In the genomic region with DNA sequence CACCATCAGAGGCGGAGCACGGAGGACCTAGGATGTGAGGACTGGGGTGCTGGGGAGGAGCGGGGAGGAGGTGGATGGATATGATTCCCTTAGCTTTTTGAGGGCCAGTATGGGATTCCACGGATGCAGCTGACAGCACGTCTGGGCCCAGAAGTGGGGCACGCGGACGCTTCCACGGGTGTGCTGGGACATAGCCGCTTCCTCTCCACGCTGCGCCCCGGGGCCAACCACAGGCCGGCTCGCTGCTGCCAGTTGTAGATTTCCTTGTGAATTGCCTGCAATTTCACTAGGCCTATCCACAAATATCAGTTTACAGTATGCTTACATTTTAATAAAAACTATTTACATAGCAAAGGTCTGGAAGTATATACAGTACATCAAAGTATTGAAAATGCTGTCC, we compare ENCODE assay signal across 21 cellular contexts. TPM values are rescaled to one million over a fixed set of nuclear protein-coding genes. Genes with fewer than 3 reads are reported as not detected.
DNase-seq lines count a peak whose midpoint lies in the region; ATAC-seq, FAIRE-seq and TF ChIP-seq lines count a peak whose summit lies in the region.
"Had no signal": no experiment of that assay in that cellular context is flagged by ENCODE, and none has a peak within 500 bp of the region (broad histone marks: within the 10 kb centered on the region; RNA-seq: fewer than 3 reads in every experiment).

No MANE protein-coding gene starts in this region.

- H3K4me3 Mint-ChIP-seq in activated T-cell treated with anti-CD3 and anti-CD28 coated beads, Interleukin-2, amount 50 U/mL, for 72 hours = no peak overlapping the region
- H3K4me3 Mint-ChIP-seq: CD14-positive monocyte; CD4-positive, alpha-beta memory T cell; IgD-negative memory B cell had no signal

- no peak overlapping the region for H2BK5ac ChIP-seq in trophoblast cell (ENCODE audit: low read depth, low read length, poor library complexity)

- TF ChIP-seq RAD21 in HepG2 (CRISPR knock-in tag; IDR thresholded peaks at IDR 0.05) (no peak), K562 (CRISPR knock-in tag; conservative IDR thresholded peaks at IDR 0.05 in 1 of 2, IDR thresholded peaks at IDR 0.05 in 1 of 2) (no peak)

- no peak for TF ChIP-seq CTCF in HepG2 (CRISPR knock-in tag; IDR thresholded peaks at IDR 0.05)
- TF ChIP-seq CTCF in right lobe of liver (IDR thresholded peaks at IDR 0.05) = no peak
- no peak for TF ChIP-seq CTCF in K562 (IDR thresholded peaks at IDR 0.05 in 2 of 3, conservative IDR thresholded peaks at IDR 0.05 in 1 of 3; ENCODE audit: insufficient read depth in 2 of 3, low read depth in 1 of 3, low read length in 3 of 3)
- no peak for TF ChIP-seq CTCF in foreskin fibroblast (IDR thresholded peaks at IDR 0.05; ENCODE audit: low read depth, low read length)

- H3K4me1 Mint-ChIP-seq in activated T-cell treated with anti-CD3 and anti-CD28 coated beads, Interleukin-2, amount 50 U/mL, for 72 hours (ENCODE audit: low read depth) = no peaks in the 10 kb centered on the region
- H3K4me1 Mint-ChIP-seq: CD14-positive monocyte; CD4-positive, alpha-beta memory T cell; IgD-negative memory B cell had no signal

- H2BK120ac ChIP-seq in trophoblast cell (ENCODE audit: insufficient read depth, low read length, poor library complexity) = no peak overlapping the region

- no peak overlapping the region for H2BK12ac ChIP-seq in trophoblast cell (ENCODE audit: low read length)

- FAIRE-seq in HepG2 (lab: Jason Lieb, UNC) = no peak
- FAIRE-seq in K562 (lab: Jason Lieb, UNC) = no peak
- FAIRE-seq: GM12892, GM18507, HTR-8/SVneo had no signal

- intact Hi-C loops in HepG2 (cut with micrococcal nuclease; ENCODE audit: unreplicated experiment) (no loop called here), right lobe of liver (cut with DNase I) (no loop called here), K562 (cut with micrococcal nuclease) (no loop called here)

- no peak for ATAC-seq in HepG2
- ATAC-seq in right lobe of liver = no peak
- no peak for ATAC-seq in K562
- ATAC-seq in activated T-cell treated with anti-CD3 and anti-CD28 coated beads, Interleukin-2, amount 50 U/mL, for 72 hours (replicated peaks in 1 of 2) = no peak
- ATAC-seq in GM21786 (IDR thresholded peaks at IDR 0.05; ENCODE audit: unreplicated experiment) = no peak

- TF ChIP-seq EP300 in HepG2 (IDR thresholded peaks at IDR 0.05; ENCODE audit: low read depth in 2 of 2, low read length in 2 of 2) (no peak), HepG2 (CRISPR knock-in tag; IDR thresholded peaks at IDR 0.05; ENCODE audit: borderline replicate concordance) (no peak), K562 (IDR thresholded peaks at IDR 0.05; ENCODE audit: low read length) (no peak)

- no peak overlapping the region for H3K4ac ChIP-seq in trophoblast cell (ENCODE audit: low read depth, low read length)

- no peak overlapping the region for H3K14ac ChIP-seq in trophoblast cell (ENCODE audit: low read length)

- no peak overlapping the region for H3K27ac ChIP-seq in HepG2 (ENCODE audit: extremely low read length, insufficient read depth, low read length)
- H3K27ac ChIP-seq in right lobe of liver = no peak overlapping the region
- H3K27ac ChIP-seq in K562 (ENCODE audit: extremely low read depth, low read depth, low read length) = no peak overlapping the region
- H3K27ac ChIP-seq in trophoblast cell (ENCODE audit: low read depth, low read length) = no peak overlapping the region
- H3K27ac ChIP-seq: BLaER1 had no signal

- no peak overlapping the region for H2AK5ac ChIP-seq in trophoblast cell (ENCODE audit: low read length)

- no peaks in the 10 kb centered on the region for H3K36me3 Mint-ChIP-seq in activated T-cell treated with anti-CD3 and anti-CD28 coated beads, Interleukin-2, amount 50 U/mL, for 72 hours (ENCODE audit: insufficient read depth in 2 of 2)
- H3K36me3 Mint-ChIP-seq: CD14-positive monocyte; CD4-positive, alpha-beta memory T cell had no signal

- H3K23ac ChIP-seq in trophoblast cell (ENCODE audit: low read length) = no peak overlapping the region

- BruUV-seq in HepG2 (replicated peaks; lab: Mats Ljungman, UMichigan) (no TSS peak), K562 (replicated peaks; lab: Mats Ljungman, UMichigan) (no TSS peak)

- H3K79me1 ChIP-seq in trophoblast cell (ENCODE audit: low read length) = no peaks in the 10 kb centered on the region

- no peaks in the 10 kb centered on the region for H3K27me3 Mint-ChIP-seq in activated T-cell treated with anti-CD3 and anti-CD28 coated beads, Interleukin-2, amount 50 U/mL, for 72 hours (ENCODE audit: low read depth)
- H3K27me3 Mint-ChIP-seq: IgD-negative memory B cell had no signal

- no peaks in the 10 kb centered on the region for H3K36me3 ChIP-seq in HepG2 (replicated peaks in 1 of 2; ENCODE audit: control insufficient read depth in 1 of 2, insufficient read depth in 2 of 2, low read length in 2 of 2)
- no peaks in the 10 kb centered on the region for H3K36me3 ChIP-seq in right lobe of liver
- H3K36me3 ChIP-seq in K562 (ENCODE audit: control insufficient read depth, insufficient read depth, low read length) = no peaks in the 10 kb centered on the region
- H3K36me3 ChIP-seq in trophoblast cell (ENCODE audit: control insufficient read depth in 1 of 2, insufficient read depth in 2 of 2, low read length in 2 of 2) = peaks cover 0 to 1% of the 10 kb centered on the region in 2 experiments
- H3K36me3 ChIP-seq: BLaER1 had no signal

- H3K9me1 ChIP-seq in K562 (ENCODE audit: control insufficient read depth, insufficient read depth, low read length) = no peaks in the 10 kb centered on the region

- H3K9me3 Mint-ChIP-seq in activated T-cell treated with anti-CD3 and anti-CD28 coated beads, Interleukin-2, amount 50 U/mL, for 72 hours = no peaks in the 10 kb centered on the region
- H3K9me3 Mint-ChIP-seq: CD14-positive monocyte had no signal

- H3K27ac Mint-ChIP-seq in activated T-cell treated with anti-CD3 and anti-CD28 coated beads, Interleukin-2, amount 50 U/mL, for 72 hours = no peak overlapping the region
- H3K27ac Mint-ChIP-seq: CD4-positive, alpha-beta memory T cell; IgD-negative memory B cell had no signal

- H3K9me3 ChIP-seq in HepG2 (ENCODE audit: low read length) = no peaks in the 10 kb centered on the region
- no peaks in the 10 kb centered on the region for H3K9me3 ChIP-seq in right lobe of liver
- H3K9me3 ChIP-seq in K562 (replicated peaks; ENCODE audit: control insufficient read depth, insufficient read depth, low read depth, low read length) = no peaks in the 10 kb centered on the region
- H3K9me3 ChIP-seq in trophoblast cell (ENCODE audit: insufficient read depth, low read depth, low read length) = no peaks in the 10 kb centered on the region
- H3K9me3 ChIP-seq: BLaER1 had no signal

- DNase-seq in HepG2 (ENCODE audit: low spot score) (no peak), right lobe of liver (no peak), K562 (ENCODE audit: extremely low read depth in 1 of 4, low spot score in 3 of 4) (no peak), trophoblast cell (no peak), foreskin fibroblast (no peak)
- DNase-seq in activated T-cell treated with anti-CD3 and anti-CD28 coated beads, Interleukin-2, amount 50 U/mL, for 72 hours = no peak
- DNase-seq: 8988T; CD4-positive, alpha-beta memory T cell; DMS153; DMS79; GDM1; HCEC 1CT had no signal

- H3K18ac ChIP-seq in trophoblast cell (ENCODE audit: low read length) = no peak overlapping the region

- H3K9ac ChIP-seq in HepG2 (ENCODE audit: insufficient read depth, low read depth, low read length) = no peak overlapping the region
- no peak overlapping the region for H3K9ac ChIP-seq in K562 (ENCODE audit: insufficient read depth in 1 of 2, low read depth in 2 of 2, low read length in 2 of 2)
- H3K9ac ChIP-seq in trophoblast cell (ENCODE audit: low read length) = no peak overlapping the region
- H3K9ac ChIP-seq: BLaER1 had no signal

- TF ChIP-seq POLR2A in HepG2 (IDR thresholded peaks at IDR 0.05; ENCODE audit: insufficient read depth in 1 of 2, low read depth in 2 of 2, low read length in 2 of 2) = no peak
- no peak for TF ChIP-seq POLR2A in right lobe of liver (IDR thresholded peaks at IDR 0.05)
- no peak for TF ChIP-seq POLR2A in K562 (conservative IDR thresholded peaks at IDR 0.05)

- H3K27me3 ChIP-seq in HepG2 (ENCODE audit: control insufficient read depth in 1 of 2, insufficient read depth in 2 of 2, low read length in 2 of 2) (peaks cover 0 to 22% of the 10 kb centered on the region in 2 experiments; a peak in 2 of 5 replicates), right lobe of liver (no peaks in the 10 kb centered on the region), K562 (ENCODE audit: control insufficient read depth in 2 of 2, insufficient read depth in 2 of 2, low read length in 2 of 2) (no peaks in the 10 kb centered on the region), trophoblast cell (ENCODE audit: insufficient read depth, low read length) (no peaks in the 10 kb centered on the region)
- H3K27me3 ChIP-seq: BLaER1 had no signal

- H3K4me2 ChIP-seq in HepG2 (ENCODE audit: low read depth, low read length) (no peak overlapping the region), K562 (ENCODE audit: insufficient read depth, low read length) (no peak overlapping the region), trophoblast cell (ENCODE audit: low read length) (no peak overlapping the region)
- H3K4me2 ChIP-seq: BLaER1 had no signal

- H4K20me1 ChIP-seq in HepG2 (ENCODE audit: insufficient read depth, low read length) = no peaks in the 10 kb centered on the region; the same call in 1 of the 2 replicates
- no peaks in the 10 kb centered on the region for H4K20me1 ChIP-seq in K562 (replicated peaks; ENCODE audit: control insufficient read depth, insufficient read depth, low read length)
- H4K20me1 ChIP-seq: BLaER1 had no signal

- WGBS in HepG2 (ENCODE audit: low lambda C conversion rate) = 60% methylated on average over 15 of the region's 15 CpGs
- WGBS in right lobe of liver (ENCODE audit: insufficient coverage, low coverage, low lambda C conversion rate, missing lambda C conversion rate) = 83% methylated on average over 5 of the region's 15 CpGs
- WGBS in K562 (ENCODE audit: insufficient coverage, low coverage, missing lambda C conversion rate) = 49% methylated on average over 9 of the region's 15 CpGs
- WGBS in trophoblast cell (ENCODE audit: extremely low coverage, insufficient coverage, insufficient read length) = no CpG with 5 or more reads among the region's 15 CpGs

- H4K12ac ChIP-seq in trophoblast cell (ENCODE audit: low read depth, low read length) = no peak overlapping the region

- in situ Hi-C loops in HepG2 (cut with HindIII; ENCODE audit: extremely low pct_ligation_motif_present, low pct_unique_long_range_greater_than_20kb) = no loop called here
- in situ Hi-C loops in K562 (cut with MboI) = no loop called here

- no peak overlapping the region for H4K91ac ChIP-seq in trophoblast cell (ENCODE audit: low read depth, low read length)

- H3K4me1 ChIP-seq in HepG2 (ENCODE audit: insufficient read depth, low read length) (no peaks in the 10 kb centered on the region), right lobe of liver (no peaks in the 10 kb centered on the region), K562 (replicated peaks in 1 of 2; ENCODE audit: control insufficient read depth in 2 of 2, insufficient read depth in 2 of 2, low read length in 2 of 2) (no peaks in the 10 kb centered on the region), trophoblast cell (ENCODE audit: control insufficient read depth in 1 of 2, insufficient read depth in 2 of 2, low read length in 2 of 2) (peaks cover 6 to 7% of the 10 kb centered on the region in 2 experiments)
- H3K4me1 ChIP-seq: BLaER1 had no signal

- H2AFZ ChIP-seq in HepG2 (ENCODE audit: low read length) = no peak overlapping the region
- H2AFZ ChIP-seq in K562 (ENCODE audit: low read depth, low read length) = peak overlapping the region; percentile 45; the same call in 1 of the 2 replicates
- no peak overlapping the region for H2AFZ ChIP-seq in trophoblast cell (ENCODE audit: insufficient read depth, low read length, poor library complexity)

- POLR2A ChIA-PET in HepG2 (lab: Yijun Ruan, JAX) (no interaction called here), K562 (lab: Yijun Ruan, JAX) (no interaction called here)

- no peak overlapping the region for H4K8ac ChIP-seq in trophoblast cell (ENCODE audit: low read depth, low read length)

- CTCF ChIA-PET in HepG2 (lab: Yijun Ruan, JAX; ENCODE audit: low intra/inter-chr PET ratio, low total read pairs) (no interaction called here), K562 (lab: Yijun Ruan, JAX; ENCODE audit: low intra/inter-chr PET ratio) (no interaction called here)

- H3K79me2 ChIP-seq in HepG2 (ENCODE audit: insufficient read depth, low read length) (no peaks in the 10 kb centered on the region), K562 (ENCODE audit: control insufficient read depth, insufficient read depth, low read length) (no peaks in the 10 kb centered on the region), trophoblast cell (ENCODE audit: control insufficient read depth, insufficient read depth, low read length, poor library complexity) (no peaks in the 10 kb centered on the region)

- H3K4me3 ChIP-seq in HepG2 (replicated peaks in 1 of 3; ENCODE audit: insufficient read depth in 1 of 3, low read depth in 2 of 3, low read length in 3 of 3) = no peak overlapping the region
- H3K4me3 ChIP-seq in right lobe of liver = no peak overlapping the region
- no peak overlapping the region for H3K4me3 ChIP-seq in K562
- H3K4me3 ChIP-seq in trophoblast cell (ENCODE audit: low read depth, low read length) = peak overlapping the region; percentile 23
- no peak overlapping the region for H3K4me3 ChIP-seq in foreskin fibroblast (ENCODE audit: low read depth in 1 of 2, low read length in 2 of 2)
- H3K4me3 ChIP-seq: BLaER1 had no signal

RNA-seq across cellular contexts. Expression of a gene that starts 23.9 kb away (rescaled TPM):
- total RNA-seq in HepG2 (2016; rRNA removed; fragmentation: Illumina TruSeq; extraction: Trizol) = not detected in 2 replicates
- total RNA-seq in HepG2 (2016; cell fraction: cytosol; rRNA removed; fragmentation: Illumina TruSeq; extraction: Trizol; ENCODE audit: low read depth) = not detected in 2 replicates
- not detected in 2 replicates for total RNA-seq in HepG2 (2016; cell fraction: insoluble cytoplasmic fraction; rRNA removed; fragmentation: Illumina TruSeq; extraction: Trizol)
- not detected in 2 replicates for total RNA-seq in HepG2 (2016; cell fraction: membrane; rRNA removed; fragmentation: Illumina TruSeq; extraction: Trizol)
- total RNA-seq in HepG2 (2016; cell fraction: nucleus; rRNA removed; fragmentation: Illumina TruSeq; extraction: Trizol) = not detected in 2 replicates
- not detected in 2 replicates for polyA plus RNA-seq in HepG2 (2011; rRNA removed)
- not detected in 2 replicates for polyA plus RNA-seq in HepG2 (2011; cell fraction: cytosol; rRNA removed)
- not detected in 2 replicates for polyA plus RNA-seq in HepG2 (2011; cell fraction: nucleus; rRNA removed)
- not detected in 2 replicates for polyA plus RNA-seq in HepG2 (2012)
- polyA plus RNA-seq in HepG2 (2016; cell fraction: cytosol; fragmentation: Illumina TruSeq; extraction: Trizol; ENCODE audit: low read depth) = not detected in 2 replicates
- polyA plus RNA-seq in HepG2 (2016; cell fraction: insoluble cytoplasmic fraction; fragmentation: Illumina TruSeq; extraction: Trizol; ENCODE audit: low read depth) = not detected in 2 replicates
- polyA plus RNA-seq in HepG2 (2016; cell fraction: membrane; fragmentation: Illumina TruSeq; extraction: Trizol; ENCODE audit: low read depth) = not detected in 2 replicates
- not detected in 2 replicates for polyA plus RNA-seq in HepG2 (2016; cell fraction: nucleus; fragmentation: Illumina TruSeq; extraction: Trizol; ENCODE audit: insufficient read depth, low read depth)
- polyA minus RNA-seq in HepG2 (2011; rRNA and poly(A)+ RNA removed; ENCODE audit: low replicate concordance) = not detected in 2 replicates
- polyA minus RNA-seq in HepG2 (2011; cell fraction: cytosol; rRNA and poly(A)+ RNA removed) = not detected in 2 replicates
- polyA minus RNA-seq in HepG2 (2011; cell fraction: nucleus; rRNA and poly(A)+ RNA removed) = not detected in 2 replicates
- not detected for total RNA-seq in right lobe of liver
- total RNA-seq in K562 (2011; cell fraction: chromatin; rRNA removed; ENCODE audit: low replicate concordance) = not detected in 2 replicates
- total RNA-seq in K562 (2011; cell fraction: nucleolus; rRNA removed) = not detected in 2 replicates
- not detected in 2 replicates for total RNA-seq in K562 (2011; cell fraction: nucleoplasm; rRNA removed)
- total RNA-seq in K562 (2014; rRNA removed) = not detected in 2 replicates
- total RNA-seq in K562 (2014; rRNA removed; fragmentation: Illumina TruSeq; extraction: Trizol) = not detected in 2 replicates
- not detected in 2 replicates for total RNA-seq in K562 (2015; rRNA removed; fragmentation: Illumina TruSeq; extraction: Trizol)
- total RNA-seq in K562 (2021) = not detected in 2 replicates
- not detected in 2 replicates for polyA plus RNA-seq in K562 (2011; rRNA removed)
- not detected in 2 replicates for polyA plus RNA-seq in K562 (2011; cell fraction: cytosol; rRNA removed)
- not detected in 2 replicates for polyA plus RNA-seq in K562 (2011; cell fraction: nucleus; rRNA removed)
- polyA plus RNA-seq in K562 (2012) = not detected in 2 replicates
- polyA plus RNA-seq in K562 (2014; fragmentation: Illumina TruSeq; extraction: Trizol) = not detected in 2 replicates
- polyA plus RNA-seq in K562 (2014; fragmentation: Nextera tagmentation; extraction: Ambion mirVana) = not detected
- polyA plus RNA-seq in K562 (2014; rRNA removed) = not detected in 2 replicates
- not detected in 2 replicates for polyA minus RNA-seq in K562 (2011; rRNA and poly(A)+ RNA removed)
- not detected in 2 replicates for polyA minus RNA-seq in K562 (2011; cell fraction: cytosol; rRNA and poly(A)+ RNA removed)
- polyA minus RNA-seq in K562 (2011; cell fraction: nucleus; rRNA and poly(A)+ RNA removed) = not detected in 2 replicates
- polyA plus RNA-seq in trophoblast cell (2013) = 0.03 TPM in 1 of 2 replicates, not detected in the other
- not detected for total RNA-seq in activated T-cell treated with anti-CD3 and anti-CD28 coated beads, Interleukin-2, amount 50 U/mL, for 72 hours
- total RNA-seq: CD4-positive, alpha-beta memory T cell; H4 had no signal
- polyA plus RNA-seq: AG04450; CD14-positive monocyte; CD4-positive, alpha-beta memory T cell; IgD-negative memory B cell had no signal
